ENCODE assay signal across 27 cellular contexts in the genomic region with DNA sequence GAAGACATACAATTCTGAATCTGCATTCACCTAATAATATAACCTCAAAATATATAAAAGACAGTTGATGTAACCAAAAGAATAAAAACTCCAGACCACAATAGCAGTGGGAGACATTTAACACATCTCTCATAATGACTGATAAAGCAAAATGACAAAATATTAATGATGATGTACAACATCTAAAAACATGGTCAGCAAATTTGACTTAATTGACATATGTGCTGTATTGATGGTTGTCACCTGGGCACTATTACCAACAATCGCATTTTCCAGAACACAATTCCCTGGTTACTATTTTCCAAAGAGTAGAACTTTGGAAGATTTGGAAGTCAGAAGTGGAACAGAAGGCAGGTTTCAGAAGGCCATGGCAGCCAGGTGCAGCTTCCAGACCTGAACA.
"Had no signal": no experiment of that assay in that cellular context is flagged by ENCODE, and none has a peak within 500 bp of the region (broad histone marks: within the 10 kb centered on the region; RNA-seq: fewer than 3 reads in every experiment).

No MANE protein-coding gene starts in this region.

- H3K9me3 ChIP-seq: suprapubic skin, testis, thoracic aorta, thyroid gland, transverse colon, upper lobe of left lung, upper lobe of right lung, uterus, vagina had no signal

- H3K27me3 ChIP-seq: stomach, suprapubic skin, testis, thyroid gland, tibial artery, tibial nerve, transverse colon, upper lobe of left lung, upper lobe of right lung, uterus, vagina had no signal

- FAIRE-seq: urothelium cell line had no signal

- H3K4me1 ChIP-seq: stomach, suprapubic skin, testis, thyroid gland, tibial artery, tibial nerve, transverse colon, upper lobe of left lung, upper lobe of right lung, uterus, vagina had no signal

- ATAC-seq: stimulated activated effector memory CD8-positive, alpha-beta T cell treated with anti-CD3 and anti-CD28 coated beads, Interleukin-12 subunit alpha, Interleukin-12 subunit beta, amount 100 ng/mL, for 72 hours; stimulated activated memory B cell treated with anti-CD40 and anti-IgM and Interleukin-4, amounts not matched to agents 10 μg/mL and 1 μg/mL and 100 μg/mL, for 72 hours; stimulated activated naive B cell treated with anti-CD40 and anti-IgM and Interleukin-4, amounts not matched to agents 10 μg/mL and 1 μg/mL and 100 μg/mL, for 72 hours; stimulated activated naive CD8-positive, alpha-beta T cell treated with anti-CD3 and anti-CD28 coated beads, Interleukin-15, amount 100 ng/mL, for 72 hours; stimulated activated naive CD8-positive, alpha-beta T cell treated with anti-CD3 and anti-CD28 coated beads, Interleukin-15, Interleukin-2, amounts not matched to agents 100 U/mL and 50 U/mL, for 24 hours; upper lobe of right lung had no signal

- H3K36me3 ChIP-seq: stomach, suprapubic skin, thoracic aorta, thyroid gland, tibial artery, tibial nerve, transverse colon, upper lobe of left lung, upper lobe of right lung, uterus, vagina had no signal

- H3K27ac ChIP-seq: stomach, suprapubic skin, testis, thoracic aorta, thyroid gland, tibial artery, tibial nerve, transverse colon, upper lobe of left lung, upper lobe of right lung, uterus, vagina had no signal

- DNase-seq: stimulated activated CD4-positive, alpha-beta T cell treated with anti-CD3 and anti-CD28 coated beads, Interleukin-2, amount 100 ng/mL, for 48 hours; stimulated activated CD4-positive, alpha-beta T cell treated with anti-CD3 and anti-CD28 coated beads, Interleukin-4, amount 100 ng/mL, for 1 hour; stimulated activated CD4-positive, alpha-beta T cell treated with anti-CD3 and anti-CD28 coated beads, Interleukin-4, amount 100 ng/mL, for 24 hours; stimulated activated CD4-positive, alpha-beta T cell treated with anti-CD3 and anti-CD28 coated beads, Interleukin-4, amount 100 ng/mL, for 4 hours; stimulated activated CD8-positive, alpha-beta memory T cell treated with anti-CD3 and anti-CD28 coated beads, Interleukin-4, amount 100 ng/mL, for 48 hours; stimulated activated naive B cell treated with anti-CD40 and anti-IgM and Interleukin-4, amounts not matched to agents 10 μg/mL and 1 μg/mL and 100 μg/mL, for 72 hours; stimulated activated naive CD4-positive, alpha-beta T cell; stimulated activated naive CD4-positive, alpha-beta T cell treated with Interleukin-2 at 50 U/mL for 16 hours; stimulated activated naive CD8-positive, alpha-beta T cell treated with anti-CD3 and anti-CD28 coated beads, Interleukin-15, amount 100 ng/mL, for 72 hours; stimulated activated naive CD8-positive, alpha-beta T cell treated with anti-CD3 and anti-CD28 coated beads, Interleukin-15, Interleukin-2, amounts not matched to agents 100 U/mL and 50 U/mL, for 24 hours; stomach; substantia nigra; testis; thyroid gland; tibial artery; transverse colon; trophoblast cell; upper lobe of left lung; upper lobe of right lung; uterus had no signal

- H3K4me3 ChIP-seq: stomach, suprapubic skin, testis, thoracic aorta, thyroid gland, tibial artery, tibial nerve, transverse colon, upper lobe of left lung, upper lobe of right lung, uterus, vagina had no signal
